ENCODE assay signal across 9 cellular contexts in genomic region chr14:80621701-80622100, GRCh38.
DNase-seq lines count a peak whose midpoint lies in the region; ATAC-seq, FAIRE-seq and TF ChIP-seq lines count a peak whose summit lies in the region.
"Had no signal": no experiment of that assay in that cellular context is flagged by ENCODE, and none has a peak within 500 bp of the region (broad histone marks: within the 10 kb centered on the region; RNA-seq: fewer than 3 reads in every experiment).

No MANE protein-coding gene starts in this region.

- H3K79me2 ChIP-seq in PC-3 (ENCODE audit: low read length), result no peaks in the 10 kb centered on the region

- no peaks in the 10 kb centered on the region for H4K20me1 ChIP-seq in PC-3 (ENCODE audit: low read length)

- peaks cover 13% of the 10 kb centered on the region; the same call in 1 of the 2 replicates for H3K9me3 Mint-ChIP-seq in HFFc6

- no peak for FAIRE-seq in small intestine (lab: Jason Lieb, UNC)

- POLR2A ChIA-PET in PC-3 (lab: Charles Lee; ENCODE audit: unreplicated experiment), result interaction anchor here (0.8 kb wide), 1 partner anchor 91 kb away, joined by 3 read pairs; no protein-coding TSS in a partner anchor

- BruUV-seq in PC-3 (replicated peaks; lab: Mats Ljungman, UMichigan), result no TSS peak

- 40% methylated on average over 3 of the region's 3 CpGs for WGBS in suprapubic skin
- 64 to 84% (median 77%) methylated on average over 3 of the region's 3 CpGs for WGBS in small intestine, 3 donors

- H3K27ac Mint-ChIP-seq in HFFc6, result peak overlapping the region; percentile 66
- H3K27ac Mint-ChIP-seq: nephron progenitor cell had no signal

- H2AFZ ChIP-seq in PC-3 (ENCODE audit: low read length), result peak overlapping the region; percentile 24; the same call in 1 of the 2 replicates

- H3K4me3 Mint-ChIP-seq in HFFc6, result peak overlapping the region; percentile 42
- H3K4me3 Mint-ChIP-seq: nephron progenitor cell had no signal

- ATAC-seq in GM18499 (IDR thresholded peaks at IDR 0.05; ENCODE audit: insufficient read depth, unreplicated experiment) (peak; percentile 77), PC-3 (peak; percentile 87)

- peak overlapping the region; percentile 54 for H3K27ac ChIP-seq in PC-3 (ENCODE audit: low read length)
- H3K27ac ChIP-seq in suprapubic skin, result no peak overlapping the region
- H3K27ac ChIP-seq in small intestine (ENCODE audit: low read depth in 1 of 2, low read length in 1 of 2), result no peak overlapping the region

- H3K27me3 ChIP-seq in PC-3 (ENCODE audit: low read length) (no peaks in the 10 kb centered on the region), suprapubic skin (no peaks in the 10 kb centered on the region), small intestine (ENCODE audit: control insufficient read depth in 2 of 2, insufficient read depth in 2 of 2, low read length in 2 of 2) (no peaks in the 10 kb centered on the region)

- H3K4me2 ChIP-seq in PC-3 (ENCODE audit: low read length), result peak overlapping the region; percentile 52

- no peaks in the 10 kb centered on the region for H3F3A ChIP-seq in PC-3 (ENCODE audit: low read length, unreplicated experiment)

- no peak for TF ChIP-seq EP300 in suprapubic skin (IDR thresholded peaks at IDR 0.05)

- no peaks in the 10 kb centered on the region for H3K9me3 ChIP-seq in PC-3 (ENCODE audit: low read length)
- H3K9me3 ChIP-seq in suprapubic skin, result no peaks in the 10 kb centered on the region
- H3K9me3 ChIP-seq in small intestine (ENCODE audit: control insufficient read depth, low read depth), result no peaks in the 10 kb centered on the region

- H3K9ac ChIP-seq in PC-3 (ENCODE audit: low read length), result no peak overlapping the region

- H3K4me3 ChIP-seq in PC-3 (ENCODE audit: low read length) (peak overlapping the region; percentile 15; the same call in 1 of the 2 replicates), suprapubic skin (no peak overlapping the region), small intestine (ENCODE audit: low read depth in 1 of 2, low read length in 2 of 2) (no peak overlapping the region)

- intact Hi-C loops in PC-3 (cut with micrococcal nuclease), result loop anchor here (1.0 kb wide), 1 partner anchor 17 kb away; no protein-coding TSS in a partner anchor

- CTCF ChIA-PET in PC-3 (lab: Charles Lee), result interaction anchor here (0.6 kb wide), 1 partner anchor 25 kb away, joined by 3 read pairs; no protein-coding TSS in a partner anchor

- no peaks in the 10 kb centered on the region for H3K9me2 ChIP-seq in PC-3 (replicated peaks; ENCODE audit: low read length)

- H3K4me1 ChIP-seq in PC-3 (ENCODE audit: insufficient read depth, low read length) (peaks cover 18% of the 10 kb centered on the region), suprapubic skin (no peaks in the 10 kb centered on the region), small intestine (ENCODE audit: control insufficient read depth in 2 of 2, insufficient read depth in 1 of 2, low read depth in 1 of 2, low read length in 1 of 2) (no peaks in the 10 kb centered on the region)

- no peak for TF ChIP-seq POLR2A in suprapubic skin (IDR thresholded peaks at IDR 0.05)

- TF ChIP-seq CTCF in HFFc6 (IDR thresholded peaks at IDR 0.05) (no peak), PC-3 (conservative IDR thresholded peaks at IDR 0.05; ENCODE audit: low read depth, low read length) (no peak), suprapubic skin (IDR thresholded peaks at IDR 0.05) (no peak)

- peaks cover 60% of the 10 kb centered on the region for H3K4me1 Mint-ChIP-seq in HFFc6 (ENCODE audit: low read depth)
- H3K4me1 Mint-ChIP-seq: nephron progenitor cell had no signal

- H3K36me3 ChIP-seq in PC-3 (ENCODE audit: low read depth, low read length), result no peaks in the 10 kb centered on the region
- no peaks in the 10 kb centered on the region for H3K36me3 ChIP-seq in suprapubic skin
- no peaks in the 10 kb centered on the region for H3K36me3 ChIP-seq in small intestine (ENCODE audit: control insufficient read depth in 2 of 2, insufficient read depth in 2 of 2, low read length in 2 of 2)

- peaks cover 15% of the 10 kb centered on the region for H3K36me3 Mint-ChIP-seq in HFFc6 (ENCODE audit: low read depth)

- DNase-seq in HFFc6 (peak; percentile 61), PC-3 (peak; percentile 84), lung microvascular endothelial cell (ENCODE audit: low read depth in 2 of 2) (peak; percentile 67 to 74), suprapubic skin (ENCODE audit: low spot score in 2 of 2) (no peak), T-helper 9 cell (no peak), small intestine (no peak)
- DNase-seq in activated CD8-positive, alpha-beta memory T cell treated with anti-CD3 and anti-CD28 coated beads, Interleukin-2, amount 50 U/mL, for 4 hours, result no peak
- DNase-seq: nephron progenitor cell had no signal

- H3K27me3 Mint-ChIP-seq in HFFc6 (ENCODE audit: insufficient read depth), result no peaks in the 10 kb centered on the region

Comparison
In these comparisons a context has a peak if more than half of its experiments do, and no peak if none do; other contexts are left out.
1. DNase-seq: peak in HFFc6 (single experiment), PC-3 (single experiment) and lung microvascular endothelial cell (2 of 2); none in suprapubic skin (0 of 2), T-helper 9 cell (single experiment), activated CD8-positive, alpha-beta memory T cell treated with anti-CD3 and anti-CD28 coated beads, Interleukin-2, amount 50 U/mL, for 4 hours (single experiment) and small intestine (single experiment).